14 cellular contexts compared by ENCODE assay signal in the genomic region with DNA sequence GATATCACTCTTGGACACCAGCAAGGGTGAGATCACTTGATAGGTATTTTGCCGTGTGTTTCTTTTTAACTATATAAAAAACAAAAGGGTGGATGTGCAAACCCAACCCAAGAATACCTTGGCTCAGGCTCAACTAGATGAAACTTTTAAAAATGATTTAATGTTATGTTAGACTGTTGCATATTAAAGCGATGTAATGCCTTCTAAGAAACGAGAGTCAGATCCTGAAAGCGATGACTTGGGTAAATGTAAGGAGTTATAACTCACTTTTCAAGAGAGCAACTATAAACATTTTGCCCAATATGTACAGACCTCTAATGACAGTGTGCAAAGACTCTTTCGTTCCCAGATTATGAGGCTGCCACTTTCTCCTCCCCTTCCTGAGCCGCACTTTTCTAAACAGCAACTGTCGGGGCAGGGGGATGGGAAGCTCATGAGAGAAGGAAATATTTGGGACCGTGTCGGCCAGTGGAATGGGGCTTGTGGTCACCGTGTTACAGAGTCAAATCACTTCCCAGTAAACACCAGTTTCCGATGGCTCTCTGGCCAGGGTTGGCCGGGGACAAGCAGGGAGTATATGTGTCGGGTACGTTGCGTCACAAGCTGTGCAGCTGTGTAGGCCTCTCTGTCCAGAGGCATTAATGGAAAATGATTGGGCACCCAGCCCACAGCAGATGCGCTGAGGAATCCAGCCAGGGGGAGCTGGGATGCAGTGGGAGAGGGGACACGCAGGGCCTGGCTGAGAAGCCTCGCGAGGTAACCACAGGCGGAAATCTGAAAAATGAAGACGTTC. TPM values are rescaled to one million over a fixed set of nuclear protein-coding genes. Genes with fewer than 3 reads are reported as not detected.
DNase-seq lines count a peak whose midpoint lies in the region; ATAC-seq and TF ChIP-seq lines count a peak whose summit lies in the region.
"Had no signal": no experiment of that assay in that cellular context is flagged by ENCODE, and none has a peak within 500 bp of the region (broad histone marks: within the 10 kb centered on the region; RNA-seq: fewer than 3 reads in every experiment).

No MANE protein-coding gene starts in this region.

- peaks cover 15% of the 10 kb centered on the region for H3K27me3 Mint-ChIP-seq in GM23338 (ENCODE audit: insufficient read depth, low read depth, poor library complexity)
- peaks cover 7 to 31% (median 21%) of the 10 kb centered on the region in 3 donors for H3K27me3 Mint-ChIP-seq in CD14-positive monocyte (ENCODE audit: low read depth in 3 of 3)

- H3K4me1 ChIP-seq in GM23338 (ENCODE audit: insufficient read depth) = no peaks in the 10 kb centered on the region
- H3K4me1 ChIP-seq: ascending aorta had no signal

- H3K36me3 Mint-ChIP-seq in GM23338 (ENCODE audit: low read depth) (no peaks in the 10 kb centered on the region), CD14-positive monocyte (no peaks in the 10 kb centered on the region)
- H3K36me3 Mint-ChIP-seq: memory B cell had no signal

- no peak overlapping the region for H3K4me3 Mint-ChIP-seq in GM23338
- peak overlapping the region in 1 of 2 donors; percentile 27 for H3K4me3 Mint-ChIP-seq in CD14-positive monocyte
- H3K4me3 Mint-ChIP-seq: activated CD4-positive, alpha-beta memory T cell treated with anti-CD3 and anti-CD28 coated beads, Interleukin-2, amount 10 ng/mL, durations not matched to agents 7 days and 5 days; memory B cell had no signal

- H3K27me3 ChIP-seq in GM23338 (ENCODE audit: insufficient read depth) = no peaks in the 10 kb centered on the region
- H3K27me3 ChIP-seq: ascending aorta had no signal

- DNase-seq in GM23338 (ENCODE audit: low spot score) = no peak
- peak; percentile 72 to 78 for DNase-seq in cardiac fibroblast (ENCODE audit: low read depth in 2 of 2)
- peak; percentile 73 for DNase-seq in inferior parietal cortex (ENCODE audit: extremely low spot score)
- peak; percentile 77 for DNase-seq in sciatic nerve (ENCODE audit: low spot score)
- DNase-seq in HT-29 (ENCODE audit: low spot score) = no peak
- DNase-seq in SKM-1 (lab: John Stamatoyannopoulos, UW; ENCODE audit: unreplicated experiment) = no peak
- DNase-seq in CD14-positive monocyte (ENCODE audit: low spot score) = no peak
- DNase-seq: activated CD4-positive, alpha-beta memory T cell treated with anti-CD3 and anti-CD28 coated beads, Interleukin-2, amount 10 ng/mL, durations not matched to agents 7 days and 5 days; erythroblast had no signal

- no peak overlapping the region for H3K4me2 ChIP-seq in GM23338

- ATAC-seq in GM23338 (no peak), sciatic nerve (peak; percentile 69), HG03175 (IDR thresholded peaks at IDR 0.05; ENCODE audit: unreplicated experiment) (no peak)
- ATAC-seq: GM12878 had no signal

- H2AFZ ChIP-seq in GM23338 = peak overlapping the region; percentile 81; the same call in 1 of the 2 replicates

- H3K36me3 ChIP-seq in GM23338 (ENCODE audit: insufficient read depth) = no peaks in the 10 kb centered on the region
- H3K36me3 ChIP-seq: ascending aorta, thoracic aorta had no signal

- H3K4me3 ChIP-seq in GM23338 = no peak overlapping the region
- no peak overlapping the region for H3K4me3 ChIP-seq in cardiac fibroblast (replicated peaks in 1 of 2; ENCODE audit: low read depth in 2 of 2, low read length in 2 of 2)
- H3K4me3 ChIP-seq: ascending aorta, GM12878, thoracic aorta had no signal

- no peaks in the 10 kb centered on the region for H3F3A ChIP-seq in GM23338 (replicated peaks; ENCODE audit: low read depth)

- H4K20me1 ChIP-seq in GM23338 (replicated peaks; ENCODE audit: insufficient read depth) = no peaks in the 10 kb centered on the region

- no peaks in the 10 kb centered on the region for H3K79me2 ChIP-seq in GM23338 (replicated peaks; ENCODE audit: insufficient read depth)

- H3K9me3 Mint-ChIP-seq in GM23338 = peaks cover 15% of the 10 kb centered on the region; the same call in 2 of the 3 replicates
- H3K9me3 Mint-ChIP-seq in CD14-positive monocyte = peaks cover 3 to 10% (median 6%) of the 10 kb centered on the region in 7 donors
- H3K9me3 Mint-ChIP-seq: activated CD4-positive, alpha-beta memory T cell treated with anti-CD3 and anti-CD28 coated beads, Interleukin-2, amount 10 ng/mL, durations not matched to agents 7 days and 5 days; memory B cell had no signal

- H3K9me2 ChIP-seq in GM23338 (ENCODE audit: insufficient read depth) = no peaks in the 10 kb centered on the region

- TF ChIP-seq CTCF in GM23338 (conservative IDR thresholded peaks at IDR 0.05; ENCODE audit: low read depth in 2 of 2) = no peak
- TF ChIP-seq CTCF in cardiac fibroblast (IDR thresholded peaks at IDR 0.05; ENCODE audit: low read depth, low read length) = no peak
- no peak for TF ChIP-seq CTCF in CD14-positive monocyte (IDR thresholded peaks at IDR 0.05)

- H3K4me1 Mint-ChIP-seq in GM23338 = no peaks in the 10 kb centered on the region; the same call in 1 of the 3 replicates
- H3K4me1 Mint-ChIP-seq in CD14-positive monocyte = peaks cover 6% of the 10 kb centered on the region
- H3K4me1 Mint-ChIP-seq: activated CD4-positive, alpha-beta memory T cell treated with anti-CD3 and anti-CD28 coated beads, Interleukin-2, amount 10 ng/mL, durations not matched to agents 7 days and 5 days; memory B cell had no signal

- intact Hi-C loops in sciatic nerve (cut with DNase I) = no loop called here
- intact Hi-C loops in CD14-positive monocyte (cut with micrococcal nuclease) = no loop called here

- H3K27ac ChIP-seq in GM23338 (ENCODE audit: low read depth) = no peak overlapping the region
- H3K27ac ChIP-seq: ascending aorta, thoracic aorta had no signal

- H3K27ac Mint-ChIP-seq in GM23338 (no peak overlapping the region), CD14-positive monocyte (no peak overlapping the region)
- H3K27ac Mint-ChIP-seq: activated CD4-positive, alpha-beta memory T cell treated with anti-CD3 and anti-CD28 coated beads, Interleukin-2, amount 10 ng/mL, durations not matched to agents 7 days and 5 days; memory B cell had no signal

RNA-seq across cellular contexts. Expression of a gene that starts 16.0 kb away (rescaled TPM):
- 19.8 and 27.9 TPM in 2 replicates for total RNA-seq in GM23338 (2014; rRNA removed; shearing (Covaris generic))
- 2.8 and 4.0 TPM in 2 replicates for polyA plus RNA-seq in GM23338 (2016; fragmentation: Nextera tagmentation; extraction: Ambion mirVana)
- total RNA-seq in sciatic nerve = 48.3 TPM
- 12.3 and 21.0 TPM in 2 replicates for total RNA-seq in HT-29 (2014; rRNA removed; shearing (Covaris generic))
- polyA plus RNA-seq in CD14-positive monocyte = not detected
- total RNA-seq: activated CD4-positive, alpha-beta memory T cell treated with anti-CD3 and anti-CD28 coated beads, Interleukin-2, amount 10 ng/mL, durations not matched to agents 7 days and 5 days had no signal

RNA-seq across cellular contexts. Expression of a gene that starts 55.6 kb away (rescaled TPM):
- 2.6 and 4.4 TPM in 2 replicates for total RNA-seq in GM23338 (2014; rRNA removed; shearing (Covaris generic))
- 4.1 and 4.5 TPM in 2 replicates for polyA plus RNA-seq in GM23338 (2016; fragmentation: Nextera tagmentation; extraction: Ambion mirVana)
- total RNA-seq in sciatic nerve = 24.9 TPM
- total RNA-seq in HT-29 (2014; rRNA removed; shearing (Covaris generic)) = 20.9 and 25.0 TPM in 2 replicates
- polyA plus RNA-seq in CD14-positive monocyte = 1 to 10 TPM; 1.7 to 5.4 TPM

Comparison
In these comparisons a context has a peak if more than half of its experiments do, and no peak if none do; other contexts are left out.
1. DNase-seq: peak in cardiac fibroblast (2 of 2), inferior parietal cortex (single experiment) and sciatic nerve (single experiment); none in GM23338 (single experiment), HT-29 (single experiment), SKM-1 (single experiment) and CD14-positive monocyte (single experiment).